30 cellular contexts compared by ENCODE assay signal in genomic region chrX:1294301-1295067, GRCh38. TPM values are rescaled to one million over a fixed set of nuclear protein-coding genes. Genes with fewer than 3 reads are reported as not detected.
"Had no signal": no experiment of that assay in that cellular context is flagged by ENCODE, and none has a peak within 500 bp of the region (broad histone marks: within the 10 kb centered on the region; RNA-seq: fewer than 3 reads in every experiment).

No MANE protein-coding gene starts in this region.

- H3K36me3 Mint-ChIP-seq: immature natural killer cell had no signal

- H3K27ac Mint-ChIP-seq: activated CD4-positive, alpha-beta T cell treated with anti-CD3 and anti-CD28 coated beads, Interleukin-2, amount 10 ng/mL, durations not matched to agents 7 days and 5 days; activated CD8-positive, alpha-beta T cell treated with anti-CD3 and anti-CD28 coated beads for 36 hours; activated T-helper 2 cell treated with anti-CD3 and anti-CD28 coated beads, Interferon-gamma antibody, Interleukin-2, Interleukin-4, amounts not matched to agents 10 μg/mL and 5 μg/mL and 100 μg/mL, durations not matched to agents 14 hours and 24 hours and 36 hours; effector memory CD8-positive, alpha-beta T cell; memory B cell; nephron; progenitor cell of endocrine pancreas had no signal

- H3K27me3 ChIP-seq: body of pancreas, cardiac muscle cell, colonic mucosa, ovary, right lobe of liver, thyroid gland had no signal

- H3K9me3 ChIP-seq: body of pancreas, colonic mucosa, ovary, right lobe of liver, thyroid gland had no signal

- H3K4me3 Mint-ChIP-seq: activated CD4-positive, alpha-beta T cell treated with anti-CD3 and anti-CD28 coated beads, Interleukin-2, amount 10 ng/mL, durations not matched to agents 7 days and 5 days; activated CD8-positive, alpha-beta T cell treated with anti-CD3 and anti-CD28 coated beads for 36 hours; effector memory CD8-positive, alpha-beta T cell; immature natural killer cell; memory B cell; nephron had no signal

- DNase-seq: activated CD4-positive, alpha-beta T cell treated with anti-CD3 and anti-CD28 coated beads, Interleukin-2, amount 10 ng/mL, durations not matched to agents 7 days and 5 days; activated CD4-positive, CD25-positive, alpha-beta regulatory T cell treated with anti-CD3 and anti-CD28 coated beads, Interleukin-2, amount 50 U/mL, for 72 hours; activated CD8-positive, alpha-beta T cell treated with anti-CD3 and anti-CD28 coated beads for 36 hours; activated naive CD4-positive, alpha-beta T cell; activated T-cell treated with anti-CD3 and anti-CD28 coated beads, Interleukin-2, amount 50 U/mL, for 48 hours; anterior cingulate cortex; body of pancreas; cerebellar nuclear complex; colonic mucosa; dorsolateral prefrontal cortex; effector memory CD8-positive, alpha-beta T cell; erythroblast; hypothalamus; immature natural killer cell; midbrain; ovary; right lobe of liver; stimulated activated CD4-positive, alpha-beta T cell treated with anti-CD3 and anti-CD28 coated beads, Interleukin-2, amount 100 ng/mL, for 48 hours; stomach; T-helper 2 cell; thyroid gland had no signal

- H3K4me1 ChIP-seq: body of pancreas, colonic mucosa, gastroesophageal sphincter, right lobe of liver, stomach, thyroid gland had no signal

- ATAC-seq: activated CD8-positive, alpha-beta T cell treated with anti-CD3 and anti-CD28 coated beads for 36 hours; body of pancreas; effector memory CD8-positive, alpha-beta T cell; gastroesophageal sphincter had no signal

- H3K36me3 ChIP-seq: cardiac muscle cell, colonic mucosa, gastroesophageal sphincter, ovary, right lobe of liver, thyroid gland had no signal

- H3K27ac ChIP-seq: body of pancreas, cardiac muscle cell, colonic mucosa, dorsolateral prefrontal cortex, gastroesophageal sphincter, ovary, right lobe of liver, stomach, thyroid gland had no signal

- H3K4me3 ChIP-seq: body of pancreas, cardiac muscle cell, colonic mucosa, dorsolateral prefrontal cortex, gastroesophageal sphincter, ovary, right lobe of liver, stomach, thyroid gland had no signal

RNA-seq across cellular contexts. Expression of gene CSF2RA, which starts 25.9 kb away (rescaled TPM):
- total RNA-seq: activated CD8-positive, alpha-beta T cell treated with anti-CD3 and anti-CD28 coated beads for 36 hours; fibroblast of lung; fibroblast of villous mesenchyme; renal cortical epithelial cell had no signal
- polyA plus RNA-seq: fibroblast of lung had no signal

RNA-seq across cellular contexts. Expression of gene IL3RA, which starts 42.1 kb away (rescaled TPM):
- total RNA-seq: activated CD8-positive, alpha-beta T cell treated with anti-CD3 and anti-CD28 coated beads for 36 hours; cardiac muscle cell; fibroblast of villous mesenchyme; progenitor cell of endocrine pancreas; renal cortical epithelial cell had no signal
